1 cellular context compared by ENCODE assay signal in genomic region chr19:18264956-18265610, GRCh38.
TF ChIP-seq lines count a peak whose summit lies in the region.

No MANE protein-coding gene starts in this region.

TF ChIP-seq in IMR-90, 13 proteins besides CTCF, POLR2A, EP300 and RAD21 (continued from another document):
- TF ChIP-seq USF2 (IDR thresholded peaks at IDR 0.05; ENCODE audit: low read depth, low read length) = no peak
- TF ChIP-seq RCOR1 (IDR thresholded peaks at IDR 0.05; ENCODE audit: insufficient replicate concordance, low read length) = no peak
- no peak for TF ChIP-seq MAFK (IDR thresholded peaks at IDR 0.05; ENCODE audit: low read depth, low read length)
- TF ChIP-seq MXI1 (IDR thresholded peaks at IDR 0.05; ENCODE audit: borderline replicate concordance, low read depth, low read length) = no peak
- TF ChIP-seq CEBPB (IDR thresholded peaks at IDR 0.05; ENCODE audit: low read depth, low read length) = no peak
- TF ChIP-seq MAZ (IDR thresholded peaks at IDR 0.05; ENCODE audit: borderline replicate concordance, low read depth, low read length) = no peak
- no peak for TF ChIP-seq SMC3 (IDR thresholded peaks at IDR 0.05; ENCODE audit: low read depth, low read length)
- no peak for TF ChIP-seq FOS (IDR thresholded peaks at IDR 0.05; ENCODE audit: low read depth, low read length)
- no peak for TF ChIP-seq ELK1 (IDR thresholded peaks at IDR 0.05; ENCODE audit: borderline replicate concordance, low read depth, low read length)
- TF ChIP-seq RFX5 (IDR thresholded peaks at IDR 0.05; ENCODE audit: low read depth, low read length) = no peak
- no peak for TF ChIP-seq BHLHE40 (IDR thresholded peaks at IDR 0.05; ENCODE audit: low read depth, low read length)
- no peak for TF ChIP-seq CHD1 (IDR thresholded peaks at IDR 0.05; ENCODE audit: low read depth, low read length)
